In the genomic region with DNA sequence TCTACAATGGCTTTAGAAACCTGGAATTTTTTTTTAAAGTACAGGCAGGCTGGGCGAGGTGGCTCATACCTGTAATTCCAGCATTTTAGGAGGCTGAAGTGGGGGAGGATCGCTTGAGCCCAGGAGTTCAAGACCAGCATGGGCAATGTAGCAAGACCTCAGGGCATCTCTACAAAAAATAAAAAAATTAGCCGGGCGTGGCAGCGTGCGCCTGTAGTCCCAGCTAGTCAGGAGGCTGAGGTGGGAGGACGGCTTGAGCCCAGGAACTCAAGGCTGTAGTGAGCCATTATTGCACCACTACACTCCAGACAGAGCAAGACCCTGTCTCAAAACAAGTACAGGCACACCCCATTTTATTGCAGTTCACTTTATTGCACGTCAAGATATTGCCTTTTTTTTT, we compare ENCODE assay signal across 2 cellular contexts.
TF ChIP-seq lines count a peak whose summit lies in the region.

No MANE protein-coding gene starts in this region.

TF ChIP-seq in HCT116, 20 proteins besides CTCF, POLR2A, EP300 and RAD21:
- TF ChIP-seq YY1 (IDR thresholded peaks at IDR 0.05; ENCODE audit: extremely low read depth, insufficient replicate concordance, low read depth, low read length): no peak
- TF ChIP-seq, protein P1, sequence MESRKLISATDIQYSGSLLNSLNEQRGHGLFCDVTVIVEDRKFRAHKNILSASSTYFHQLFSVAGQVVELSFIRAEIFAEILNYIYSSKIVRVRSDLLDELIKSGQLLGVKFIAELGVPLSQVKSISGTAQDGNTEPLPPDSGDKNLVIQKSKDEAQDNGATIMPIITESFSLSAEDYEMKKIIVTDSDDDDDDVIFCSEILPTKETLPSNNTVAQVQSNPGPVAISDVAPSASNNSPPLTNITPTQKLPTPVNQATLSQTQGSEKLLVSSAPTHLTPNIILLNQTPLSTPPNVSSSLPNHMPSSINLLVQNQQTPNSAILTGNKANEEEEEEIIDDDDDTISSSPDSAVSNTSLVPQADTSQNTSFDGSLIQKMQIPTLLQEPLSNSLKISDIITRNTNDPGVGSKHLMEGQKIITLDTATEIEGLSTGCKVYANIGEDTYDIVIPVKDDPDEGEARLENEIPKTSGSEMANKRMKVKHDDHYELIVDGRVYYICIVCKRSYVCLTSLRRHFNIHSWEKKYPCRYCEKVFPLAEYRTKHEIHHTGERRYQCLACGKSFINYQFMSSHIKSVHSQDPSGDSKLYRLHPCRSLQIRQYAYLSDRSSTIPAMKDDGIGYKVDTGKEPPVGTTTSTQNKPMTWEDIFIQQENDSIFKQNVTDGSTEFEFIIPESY (IDR thresholded peaks at IDR 0.05; ENCODE audit: extremely low read depth, insufficient replicate concordance, low read length): no peak
- no peak for TF ChIP-seq SP1 (IDR thresholded peaks at IDR 0.05; ENCODE audit: low read depth)
- TF ChIP-seq ZNF274 (IDR thresholded peaks at IDR 0.05; ENCODE audit: low read depth, low read length): no peak
- no peak for TF ChIP-seq POLR2AphosphoS5 (IDR thresholded peaks at IDR 0.05; ENCODE audit: low read depth, low read length)
- TF ChIP-seq, protein P2, sequence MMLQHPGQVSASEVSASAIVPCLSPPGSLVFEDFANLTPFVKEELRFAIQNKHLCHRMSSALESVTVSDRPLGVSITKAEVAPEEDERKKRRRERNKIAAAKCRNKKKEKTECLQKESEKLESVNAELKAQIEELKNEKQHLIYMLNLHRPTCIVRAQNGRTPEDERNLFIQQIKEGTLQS (IDR thresholded peaks at IDR 0.05): no peak
- no peak for TF ChIP-seq SIN3A (IDR thresholded peaks at IDR 0.05; ENCODE audit: low read depth)
- TF ChIP-seq EZH2 (IDR thresholded peaks at IDR 0.05): no peak
- no peak for TF ChIP-seq CBX3 (IDR thresholded peaks at IDR 0.05; ENCODE audit: low read depth)
- TF ChIP-seq EGR1 (IDR thresholded peaks at IDR 0.05; ENCODE audit: low read depth): no peak
- no peak for TF ChIP-seq SRF (IDR thresholded peaks at IDR 0.05; ENCODE audit: low read depth)
- TF ChIP-seq FOSL1 (IDR thresholded peaks at IDR 0.05; ENCODE audit: low read depth): no peak
- no peak for TF ChIP-seq EZH2phosphoT487 (IDR thresholded peaks at IDR 0.05; ENCODE audit: borderline replicate concordance)
- no peak for TF ChIP-seq JUND (IDR thresholded peaks at IDR 0.05)
- TF ChIP-seq TCF7L2 (IDR thresholded peaks at IDR 0.05; ENCODE audit: borderline replicate concordance, extremely low read depth, insufficient read depth, insufficient read length): no peak
- TF ChIP-seq ZFX (IDR thresholded peaks at IDR 0.05): no peak
- TF ChIP-seq ELF1 (IDR thresholded peaks at IDR 0.05; ENCODE audit: borderline replicate concordance, low read depth): no peak
- TF ChIP-seq, protein P3, sequence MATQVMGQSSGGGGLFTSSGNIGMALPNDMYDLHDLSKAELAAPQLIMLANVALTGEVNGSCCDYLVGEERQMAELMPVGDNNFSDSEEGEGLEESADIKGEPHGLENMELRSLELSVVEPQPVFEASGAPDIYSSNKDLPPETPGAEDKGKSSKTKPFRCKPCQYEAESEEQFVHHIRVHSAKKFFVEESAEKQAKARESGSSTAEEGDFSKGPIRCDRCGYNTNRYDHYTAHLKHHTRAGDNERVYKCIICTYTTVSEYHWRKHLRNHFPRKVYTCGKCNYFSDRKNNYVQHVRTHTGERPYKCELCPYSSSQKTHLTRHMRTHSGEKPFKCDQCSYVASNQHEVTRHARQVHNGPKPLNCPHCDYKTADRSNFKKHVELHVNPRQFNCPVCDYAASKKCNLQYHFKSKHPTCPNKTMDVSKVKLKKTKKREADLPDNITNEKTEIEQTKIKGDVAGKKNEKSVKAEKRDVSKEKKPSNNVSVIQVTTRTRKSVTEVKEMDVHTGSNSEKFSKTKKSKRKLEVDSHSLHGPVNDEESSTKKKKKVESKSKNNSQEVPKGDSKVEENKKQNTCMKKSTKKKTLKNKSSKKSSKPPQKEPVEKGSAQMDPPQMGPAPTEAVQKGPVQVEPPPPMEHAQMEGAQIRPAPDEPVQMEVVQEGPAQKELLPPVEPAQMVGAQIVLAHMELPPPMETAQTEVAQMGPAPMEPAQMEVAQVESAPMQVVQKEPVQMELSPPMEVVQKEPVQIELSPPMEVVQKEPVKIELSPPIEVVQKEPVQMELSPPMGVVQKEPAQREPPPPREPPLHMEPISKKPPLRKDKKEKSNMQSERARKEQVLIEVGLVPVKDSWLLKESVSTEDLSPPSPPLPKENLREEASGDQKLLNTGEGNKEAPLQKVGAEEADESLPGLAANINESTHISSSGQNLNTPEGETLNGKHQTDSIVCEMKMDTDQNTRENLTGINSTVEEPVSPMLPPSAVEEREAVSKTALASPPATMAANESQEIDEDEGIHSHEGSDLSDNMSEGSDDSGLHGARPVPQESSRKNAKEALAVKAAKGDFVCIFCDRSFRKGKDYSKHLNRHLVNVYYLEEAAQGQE (IDR thresholded peaks at IDR 0.05; ENCODE audit: low read depth): no peak
TF ChIP-seq in HCT116: peak in this region for 0.

TF ChIP-seq in GM12878, 131 proteins besides CTCF, POLR2A, EP300 and RAD21:
- TF ChIP-seq, protein P4, sequence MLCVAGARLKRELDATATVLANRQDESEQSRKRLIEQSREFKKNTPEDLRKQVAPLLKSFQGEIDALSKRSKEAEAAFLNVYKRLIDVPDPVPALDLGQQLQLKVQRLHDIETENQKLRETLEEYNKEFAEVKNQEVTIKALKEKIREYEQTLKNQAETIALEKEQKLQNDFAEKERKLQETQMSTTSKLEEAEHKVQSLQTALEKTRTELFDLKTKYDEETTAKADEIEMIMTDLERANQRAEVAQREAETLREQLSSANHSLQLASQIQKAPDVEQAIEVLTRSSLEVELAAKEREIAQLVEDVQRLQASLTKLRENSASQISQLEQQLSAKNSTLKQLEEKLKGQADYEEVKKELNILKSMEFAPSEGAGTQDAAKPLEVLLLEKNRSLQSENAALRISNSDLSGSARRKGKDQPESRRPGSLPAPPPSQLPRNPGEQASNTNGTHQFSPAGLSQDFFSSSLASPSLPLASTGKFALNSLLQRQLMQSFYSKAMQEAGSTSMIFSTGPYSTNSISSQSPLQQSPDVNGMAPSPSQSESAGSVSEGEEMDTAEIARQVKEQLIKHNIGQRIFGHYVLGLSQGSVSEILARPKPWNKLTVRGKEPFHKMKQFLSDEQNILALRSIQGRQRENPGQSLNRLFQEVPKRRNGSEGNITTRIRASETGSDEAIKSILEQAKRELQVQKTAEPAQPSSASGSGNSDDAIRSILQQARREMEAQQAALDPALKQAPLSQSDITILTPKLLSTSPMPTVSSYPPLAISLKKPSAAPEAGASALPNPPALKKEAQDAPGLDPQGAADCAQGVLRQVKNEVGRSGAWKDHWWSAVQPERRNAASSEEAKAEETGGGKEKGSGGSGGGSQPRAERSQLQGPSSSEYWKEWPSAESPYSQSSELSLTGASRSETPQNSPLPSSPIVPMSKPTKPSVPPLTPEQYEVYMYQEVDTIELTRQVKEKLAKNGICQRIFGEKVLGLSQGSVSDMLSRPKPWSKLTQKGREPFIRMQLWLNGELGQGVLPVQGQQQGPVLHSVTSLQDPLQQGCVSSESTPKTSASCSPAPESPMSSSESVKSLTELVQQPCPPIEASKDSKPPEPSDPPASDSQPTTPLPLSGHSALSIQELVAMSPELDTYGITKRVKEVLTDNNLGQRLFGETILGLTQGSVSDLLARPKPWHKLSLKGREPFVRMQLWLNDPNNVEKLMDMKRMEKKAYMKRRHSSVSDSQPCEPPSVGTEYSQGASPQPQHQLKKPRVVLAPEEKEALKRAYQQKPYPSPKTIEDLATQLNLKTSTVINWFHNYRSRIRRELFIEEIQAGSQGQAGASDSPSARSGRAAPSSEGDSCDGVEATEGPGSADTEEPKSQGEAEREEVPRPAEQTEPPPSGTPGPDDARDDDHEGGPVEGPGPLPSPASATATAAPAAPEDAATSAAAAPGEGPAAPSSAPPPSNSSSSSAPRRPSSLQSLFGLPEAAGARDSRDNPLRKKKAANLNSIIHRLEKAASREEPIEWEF (IDR thresholded peaks at IDR 0.05; ENCODE audit: insufficient replicate concordance, low read depth, low read length): no peak
- TF ChIP-seq, protein P5, sequence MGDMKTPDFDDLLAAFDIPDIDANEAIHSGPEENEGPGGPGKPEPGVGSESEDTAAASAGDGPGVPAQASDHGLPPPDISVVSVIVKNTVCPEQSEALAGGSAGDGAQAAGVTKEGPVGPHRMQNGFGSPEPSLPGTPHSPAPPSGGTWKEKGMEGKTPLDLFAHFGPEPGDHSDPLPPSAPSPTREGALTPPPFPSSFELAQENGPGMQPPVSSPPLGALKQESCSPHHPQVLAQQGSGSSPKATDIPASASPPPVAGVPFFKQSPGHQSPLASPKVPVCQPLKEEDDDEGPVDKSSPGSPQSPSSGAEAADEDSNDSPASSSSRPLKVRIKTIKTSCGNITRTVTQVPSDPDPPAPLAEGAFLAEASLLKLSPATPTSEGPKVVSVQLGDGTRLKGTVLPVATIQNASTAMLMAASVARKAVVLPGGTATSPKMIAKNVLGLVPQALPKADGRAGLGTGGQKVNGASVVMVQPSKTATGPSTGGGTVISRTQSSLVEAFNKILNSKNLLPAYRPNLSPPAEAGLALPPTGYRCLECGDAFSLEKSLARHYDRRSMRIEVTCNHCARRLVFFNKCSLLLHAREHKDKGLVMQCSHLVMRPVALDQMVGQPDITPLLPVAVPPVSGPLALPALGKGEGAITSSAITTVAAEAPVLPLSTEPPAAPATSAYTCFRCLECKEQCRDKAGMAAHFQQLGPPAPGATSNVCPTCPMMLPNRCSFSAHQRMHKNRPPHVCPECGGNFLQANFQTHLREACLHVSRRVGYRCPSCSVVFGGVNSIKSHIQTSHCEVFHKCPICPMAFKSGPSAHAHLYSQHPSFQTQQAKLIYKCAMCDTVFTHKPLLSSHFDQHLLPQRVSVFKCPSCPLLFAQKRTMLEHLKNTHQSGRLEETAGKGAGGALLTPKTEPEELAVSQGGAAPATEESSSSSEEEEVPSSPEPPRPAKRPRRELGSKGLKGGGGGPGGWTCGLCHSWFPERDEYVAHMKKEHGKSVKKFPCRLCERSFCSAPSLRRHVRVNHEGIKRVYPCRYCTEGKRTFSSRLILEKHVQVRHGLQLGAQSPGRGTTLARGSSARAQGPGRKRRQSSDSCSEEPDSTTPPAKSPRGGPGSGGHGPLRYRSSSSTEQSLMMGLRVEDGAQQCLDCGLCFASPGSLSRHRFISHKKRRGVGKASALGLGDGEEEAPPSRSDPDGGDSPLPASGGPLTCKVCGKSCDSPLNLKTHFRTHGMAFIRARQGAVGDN (IDR thresholded peaks at IDR 0.05): no peak
- no peak for TF ChIP-seq POLR2AphosphoS2 (IDR thresholded peaks at IDR 0.05; ENCODE audit: low read depth, low read length)
- TF ChIP-seq NBN (IDR thresholded peaks at IDR 0.05): no peak
- no peak for TF ChIP-seq JUND (IDR thresholded peaks at IDR 0.05; ENCODE audit: low read depth, low read length)
- TF ChIP-seq LARP7 (IDR thresholded peaks at IDR 0.05): no peak
- TF ChIP-seq SIX5 (IDR thresholded peaks at IDR 0.05; ENCODE audit: low read depth, low read length, severe bottlenecking): no peak
- no peak for TF ChIP-seq SMAD5 (IDR thresholded peaks at IDR 0.05; ENCODE audit: low read depth)
- no peak for TF ChIP-seq NR2C1 (IDR thresholded peaks at IDR 0.05)
- TF ChIP-seq, protein P6, sequence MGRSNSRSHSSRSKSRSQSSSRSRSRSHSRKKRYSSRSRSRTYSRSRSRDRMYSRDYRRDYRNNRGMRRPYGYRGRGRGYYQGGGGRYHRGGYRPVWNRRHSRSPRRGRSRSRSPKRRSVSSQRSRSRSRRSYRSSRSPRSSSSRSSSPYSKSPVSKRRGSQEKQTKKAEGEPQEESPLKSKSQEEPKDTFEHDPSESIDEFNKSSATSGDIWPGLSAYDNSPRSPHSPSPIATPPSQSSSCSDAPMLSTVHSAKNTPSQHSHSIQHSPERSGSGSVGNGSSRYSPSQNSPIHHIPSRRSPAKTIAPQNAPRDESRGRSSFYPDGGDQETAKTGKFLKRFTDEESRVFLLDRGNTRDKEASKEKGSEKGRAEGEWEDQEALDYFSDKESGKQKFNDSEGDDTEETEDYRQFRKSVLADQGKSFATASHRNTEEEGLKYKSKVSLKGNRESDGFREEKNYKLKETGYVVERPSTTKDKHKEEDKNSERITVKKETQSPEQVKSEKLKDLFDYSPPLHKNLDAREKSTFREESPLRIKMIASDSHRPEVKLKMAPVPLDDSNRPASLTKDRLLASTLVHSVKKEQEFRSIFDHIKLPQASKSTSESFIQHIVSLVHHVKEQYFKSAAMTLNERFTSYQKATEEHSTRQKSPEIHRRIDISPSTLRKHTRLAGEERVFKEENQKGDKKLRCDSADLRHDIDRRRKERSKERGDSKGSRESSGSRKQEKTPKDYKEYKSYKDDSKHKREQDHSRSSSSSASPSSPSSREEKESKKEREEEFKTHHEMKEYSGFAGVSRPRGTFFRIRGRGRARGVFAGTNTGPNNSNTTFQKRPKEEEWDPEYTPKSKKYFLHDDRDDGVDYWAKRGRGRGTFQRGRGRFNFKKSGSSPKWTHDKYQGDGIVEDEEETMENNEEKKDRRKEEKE (IDR thresholded peaks at IDR 0.05): no peak
- no peak for TF ChIP-seq FOS (IDR thresholded peaks at IDR 0.05; ENCODE audit: borderline replicate concordance, extremely low read depth, insufficient read length)
- TF ChIP-seq, protein P7, sequence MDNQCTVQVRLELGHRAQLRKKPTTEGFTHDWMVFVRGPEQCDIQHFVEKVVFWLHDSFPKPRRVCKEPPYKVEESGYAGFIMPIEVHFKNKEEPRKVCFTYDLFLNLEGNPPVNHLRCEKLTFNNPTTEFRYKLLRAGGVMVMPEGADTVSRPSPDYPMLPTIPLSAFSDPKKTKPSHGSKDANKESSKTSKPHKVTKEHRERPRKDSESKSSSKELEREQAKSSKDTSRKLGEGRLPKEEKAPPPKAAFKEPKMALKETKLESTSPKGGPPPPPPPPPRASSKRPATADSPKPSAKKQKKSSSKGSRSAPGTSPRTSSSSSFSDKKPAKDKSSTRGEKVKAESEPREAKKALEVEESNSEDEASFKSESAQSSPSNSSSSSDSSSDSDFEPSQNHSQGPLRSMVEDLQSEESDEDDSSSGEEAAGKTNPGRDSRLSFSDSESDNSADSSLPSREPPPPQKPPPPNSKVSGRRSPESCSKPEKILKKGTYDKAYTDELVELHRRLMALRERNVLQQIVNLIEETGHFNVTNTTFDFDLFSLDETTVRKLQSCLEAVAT (IDR thresholded peaks at IDR 0.05): no peak
- TF ChIP-seq IKZF1 (conservative IDR thresholded peaks at IDR 0.05): no peak
TF ChIP-seq in GM12878: peak in this region for 0.
